In the genomic region with DNA sequence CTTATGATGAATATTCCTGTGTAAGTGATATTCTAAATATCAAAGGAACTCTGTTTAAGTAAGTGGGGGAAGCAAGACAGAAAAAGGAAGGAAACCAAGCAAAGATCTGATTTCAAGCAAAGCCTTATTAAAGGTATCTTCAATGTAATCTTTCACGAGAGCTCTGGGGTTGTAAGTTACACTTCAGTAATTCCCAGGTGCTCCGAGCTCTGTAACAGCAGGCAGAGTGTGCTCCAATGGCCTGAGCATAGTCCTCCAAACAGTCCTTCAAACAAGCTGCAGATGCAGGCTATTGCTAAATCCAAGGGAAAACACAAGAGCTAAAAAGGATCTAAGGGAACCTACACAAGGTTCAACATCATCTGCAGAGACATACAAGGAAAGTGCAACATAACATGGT, we compare ENCODE assay signal across 7 cellular contexts.
"Had no signal": no experiment of that assay in that cellular context is flagged by ENCODE, and none has a peak within 500 bp of the region (broad histone marks: within the 10 kb centered on the region; RNA-seq: fewer than 3 reads in every experiment).

No MANE protein-coding gene starts in this region.

- H3K4me3 ChIP-seq: esophagus muscularis mucosa, stomach, thoracic aorta had no signal

- H3K27me3 ChIP-seq: esophagus muscularis mucosa, stomach had no signal

- H3K4me1 ChIP-seq: esophagus muscularis mucosa, stomach had no signal

- H3K9me3 ChIP-seq: esophagus muscularis mucosa, stomach, thoracic aorta had no signal

- H3K27ac ChIP-seq: esophagus muscularis mucosa, stomach, thoracic aorta had no signal

- H3K36me3 ChIP-seq: esophagus muscularis mucosa, stomach, thoracic aorta had no signal

- DNase-seq: activated CD4-positive, alpha-beta T cell treated with anti-CD3 and anti-CD28 coated beads, Interleukin-2, amount 10 ng/mL, durations not matched to agents 7 days and 5 days; activated CD4-positive, CD25-positive, alpha-beta regulatory T cell; activated naive CD4-positive, alpha-beta T cell treated with anti-CD3 and anti-CD28 coated beads, Interleukin-2, amount 10 ng/mL, durations not matched to agents 7 days and 5 days; stimulated activated CD4-positive, alpha-beta T cell treated with anti-CD3 and anti-CD28 coated beads, Interleukin-15, amount 100 ng/mL, for 24 hours; stomach had no signal
